Comparison of ENCODE assay signal across 8 cellular contexts in the genomic region with DNA sequence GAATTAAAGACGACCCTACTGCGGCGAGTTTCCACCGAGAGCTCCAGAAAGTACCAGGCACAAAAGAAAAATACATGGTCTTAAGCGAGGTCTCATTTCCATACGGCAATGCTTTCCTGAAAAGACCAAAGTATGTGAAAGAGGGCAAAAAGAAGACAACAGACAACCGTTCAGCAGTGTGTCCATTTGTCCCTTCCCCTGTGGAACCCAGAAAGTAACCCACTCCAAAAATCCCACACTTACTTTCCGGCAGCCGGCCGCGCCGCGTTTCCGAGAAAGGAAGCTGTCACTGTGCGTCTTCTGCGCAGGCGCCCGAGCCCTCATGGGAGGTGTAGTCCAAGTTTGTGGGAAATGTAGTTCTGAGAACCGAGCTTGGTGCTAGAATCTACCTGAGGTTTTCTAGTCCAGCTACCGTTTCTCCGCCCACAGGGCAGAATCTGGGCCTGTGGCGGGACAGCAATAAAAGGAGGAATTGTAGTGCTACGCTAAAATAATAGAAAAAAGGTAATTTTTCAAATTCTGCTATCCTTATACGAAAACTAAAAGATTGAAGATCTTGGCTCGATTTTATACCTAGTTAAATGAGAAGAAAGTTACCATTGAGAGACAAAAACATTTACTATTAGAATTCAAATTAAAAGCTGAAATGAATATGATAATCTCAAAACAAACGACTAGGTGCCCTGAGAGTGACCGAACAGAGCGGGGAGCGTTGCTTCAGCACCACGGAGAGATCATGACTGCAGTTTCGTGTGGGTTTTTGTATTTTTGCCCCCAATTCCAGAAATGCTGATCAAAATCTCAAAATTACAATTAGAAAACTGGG. TPM values are rescaled to one million over a fixed set of nuclear protein-coding genes. Genes with fewer than 3 reads are reported as not detected.
DNase-seq lines count a peak whose midpoint lies in the region; ATAC-seq, FAIRE-seq and TF ChIP-seq lines count a peak whose summit lies in the region.

TSS of gene PUS3 (minus strand) at position 280 of the 826 bp plus-strand sequence. CDS start 6,922 bp downstream, outside the sequence.

- peaks cover 16% of the 10 kb centered on the region for H3K27me3 Mint-ChIP-seq in astrocyte (ENCODE audit: low read depth, unreplicated experiment)

- peaks cover 5% of the 10 kb centered on the region for H3K4me1 Mint-ChIP-seq in astrocyte (ENCODE audit: low read depth, unreplicated experiment)

- TF ChIP-seq CTCF in astrocyte (IDR thresholded peaks at IDR 0.05; ENCODE audit: insufficient read depth, low read depth, low read length), result no peak

- H3K27ac Mint-ChIP-seq in astrocyte (ENCODE audit: unreplicated experiment), result peak within 1 kb of the TSS; percentile 89

- H3K9me3 ChIP-seq in astrocyte (ENCODE audit: insufficient read depth, low read depth, low read length), result no peaks in the 10 kb centered on the region

- peak within 1 kb of the TSS; percentile 87 for H3K9ac ChIP-seq in astrocyte (ENCODE audit: low read length)

- peak within 1 kb of the TSS; percentile 97 for H3K4me3 Mint-ChIP-seq in astrocyte (ENCODE audit: unreplicated experiment)

- peaks cover 9% of the 10 kb centered on the region for H3K4me1 ChIP-seq in astrocyte (ENCODE audit: insufficient read depth, low read length)

- peak within 1 kb of the TSS; percentile 95 for H2AFZ ChIP-seq in astrocyte (ENCODE audit: low read depth, low read length)

- H3K4me3 ChIP-seq in astrocyte (ENCODE audit: insufficient read depth, low read depth, low read length), result peak within 1 kb of the TSS; percentile 98

- peak; percentile 99 for ATAC-seq in HG02973 (IDR thresholded peaks at IDR 0.05; ENCODE audit: unreplicated experiment)

- H4K20me1 ChIP-seq in astrocyte (ENCODE audit: insufficient read depth, low read length), result peaks cover 18% of the 10 kb centered on the region

- DNase-seq in GM18507 (ENCODE audit: extremely low spot score, insufficient read length, low read depth), result peak; percentile 77
- peak; percentile 94 for DNase-seq in NCI-H2029 (lab: John Stamatoyannopoulos, UW)
- peak; percentile 74 for DNase-seq in T-helper 22 cell (ENCODE audit: low read depth)
- DNase-seq in astrocyte (ENCODE audit: low read depth), result peak; percentile 63
- peak; percentile 91 for DNase-seq in hepatic stellate cell (ENCODE audit: low spot score)
- DNase-seq in renal cortical epithelial cell (ENCODE audit: low read depth), result peak; percentile 76
- DNase-seq in cortex of kidney (lab: John Stamatoyannopoulos, UW), result no peak

- H3K36me3 Mint-ChIP-seq in astrocyte (ENCODE audit: low read depth, unreplicated experiment), result peaks cover 6% of the 10 kb centered on the region

- H3K27me3 ChIP-seq in astrocyte (ENCODE audit: insufficient read depth, low read length), result peaks cover 14% of the 10 kb centered on the region

- peak within 1 kb of the TSS; percentile 47 for H3K27ac ChIP-seq in astrocyte (ENCODE audit: low read depth, low read length)

- FAIRE-seq in GM18507 (lab: Jason Lieb, UNC) (peak; percentile 97), astrocyte (lab: Jason Lieb, UNC) (no peak)

- H3K4me2 ChIP-seq in astrocyte (ENCODE audit: low read length), result peak within 1 kb of the TSS; percentile 86

- H3K9me3 Mint-ChIP-seq in astrocyte (ENCODE audit: unreplicated experiment), result peaks cover 3% of the 10 kb centered on the region

- H3K79me2 ChIP-seq in astrocyte (ENCODE audit: insufficient read depth, low read length), result peaks cover 38% of the 10 kb centered on the region

- H3K36me3 ChIP-seq in astrocyte (ENCODE audit: insufficient read depth, low read length), result peaks cover 8% of the 10 kb centered on the region

RNA-seq across cellular contexts. Expression of gene PUS3, which starts in this region (rescaled TPM):
- total RNA-seq in astrocyte (14.3 and 16.9 TPM in 2 replicates), renal cortical epithelial cell (15.8 and 23.4 TPM in 2 replicates)
